Comparison of ENCODE assay signal across 8 cellular contexts in the genomic region with DNA sequence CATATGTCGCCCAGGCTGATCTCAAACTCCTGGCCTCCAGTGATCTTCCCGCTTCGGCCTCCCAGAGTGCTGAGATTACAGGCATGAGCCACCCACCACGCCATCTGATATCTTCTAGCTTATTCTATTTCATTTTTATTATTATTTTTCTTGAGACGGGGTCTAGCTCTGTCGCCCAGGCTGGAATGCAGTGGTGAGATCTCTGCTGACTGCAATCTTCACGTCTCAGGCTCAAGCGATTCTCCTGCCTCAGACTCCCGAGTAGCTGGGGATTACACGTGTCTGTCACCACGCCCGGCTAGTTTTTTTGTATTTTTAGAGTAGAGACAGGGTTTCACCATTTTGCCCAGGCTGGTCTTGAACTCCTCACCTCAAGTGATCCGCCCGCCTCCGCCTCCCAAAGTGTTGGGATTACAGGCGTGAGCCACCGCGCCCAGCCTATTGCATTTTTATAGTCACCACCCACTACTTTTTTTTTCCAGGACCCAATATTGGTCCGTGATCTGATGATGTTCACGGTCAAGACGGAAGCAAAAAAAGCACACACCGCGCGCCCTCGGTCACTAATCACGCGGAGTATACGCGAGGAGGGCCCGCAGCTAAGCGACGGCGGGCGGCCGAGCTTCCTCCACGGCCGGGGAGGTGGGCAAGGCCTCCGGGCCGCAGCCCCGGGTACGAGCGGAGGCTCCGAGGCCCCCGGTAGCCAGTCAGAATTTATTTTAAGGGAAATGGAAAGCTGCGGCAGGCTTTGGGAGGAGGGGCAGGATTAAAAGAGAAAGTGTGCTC. TPM values are rescaled to one million over a fixed set of nuclear protein-coding genes. Genes with fewer than 3 reads are reported as not detected.
A peak's percentile ranks its signal among the peaks of the same experiment; 100 is the strongest.
DNase-seq lines count a peak whose midpoint lies in the region; ATAC-seq and TF ChIP-seq lines count a peak whose summit lies in the region.

No MANE protein-coding gene starts in this region.

- peak overlapping the region; percentile 98 for H3K4me2 ChIP-seq in skeletal muscle satellite cell (ENCODE audit: low read length)

- BruUV-seq in Calu3 (replicated peaks; lab: Mats Ljungman, UMichigan): TSS peak; percentile 80

- peaks cover 16% of the 10 kb centered on the region for H3K4me1 Mint-ChIP-seq in Calu3 (ENCODE audit: low read depth, unreplicated experiment)
- H3K4me1 Mint-ChIP-seq in activated T-helper 1 cell treated with anti-CD3 and anti-CD28 coated beads, Interleukin-12 subunit alpha, Interleukin-12 subunit beta, Interleukin-2, Interleukin-4 antibody, amounts not matched to agents 30 ng/mL and 10 ng/mL and 1 ng/mL, durations not matched to agents 14 hours and 24 hours and 36 hours (ENCODE audit: low read depth): peaks cover 32% of the 10 kb centered on the region

- H3K36me3 Mint-ChIP-seq in Calu3 (ENCODE audit: insufficient read depth, unreplicated experiment): peaks cover 66% of the 10 kb centered on the region
- peaks cover 15% of the 10 kb centered on the region for H3K36me3 Mint-ChIP-seq in activated T-helper 1 cell treated with anti-CD3 and anti-CD28 coated beads, Interleukin-12 subunit alpha, Interleukin-12 subunit beta, Interleukin-2, Interleukin-4 antibody, amounts not matched to agents 30 ng/mL and 10 ng/mL and 1 ng/mL, durations not matched to agents 14 hours and 24 hours and 36 hours (ENCODE audit: low read depth)

- H3K27ac Mint-ChIP-seq in Calu3 (ENCODE audit: unreplicated experiment): peak overlapping the region; percentile 82
- H3K27ac Mint-ChIP-seq in activated T-helper 1 cell treated with anti-CD3 and anti-CD28 coated beads, Interleukin-12 subunit alpha, Interleukin-12 subunit beta, Interleukin-2, Interleukin-4 antibody, amounts not matched to agents 30 ng/mL and 10 ng/mL and 1 ng/mL, durations not matched to agents 14 hours and 24 hours and 36 hours: peak overlapping the region; percentile 94

- no peaks in the 10 kb centered on the region for H3K9me3 Mint-ChIP-seq in Calu3 (ENCODE audit: low read depth, unreplicated experiment)
- H3K9me3 Mint-ChIP-seq in activated T-helper 1 cell treated with anti-CD3 and anti-CD28 coated beads, Interleukin-12 subunit alpha, Interleukin-12 subunit beta, Interleukin-2, Interleukin-4 antibody, amounts not matched to agents 30 ng/mL and 10 ng/mL and 1 ng/mL, durations not matched to agents 14 hours and 24 hours and 36 hours: no peaks in the 10 kb centered on the region

- ATAC-seq in GM19467 (IDR thresholded peaks at IDR 0.05; ENCODE audit: unreplicated experiment) (peak; percentile 6), right cardiac atrium (peak; percentile 6 to 9)

- DNase-seq in Calu3 (no peak), HT-29 (ENCODE audit: low spot score) (peak; percentile 85), right cardiac atrium (peak in 1 of 3 donors; percentile 54), kidney tubule cell (ENCODE audit: low spot score) (no peak), middle frontal gyrus (ENCODE audit: extremely low spot score, low spot score) (no peak)
- DNase-seq in activated T-helper 1 cell treated with anti-CD3 and anti-CD28 coated beads, Interleukin-12 subunit alpha, Interleukin-12 subunit beta, Interleukin-2, Interleukin-4 antibody, amounts not matched to agents 30 ng/mL and 10 ng/mL and 1 ng/mL, durations not matched to agents 14 hours and 24 hours and 36 hours (ENCODE audit: low spot score): no peak

- peak overlapping the region; percentile 90 for H3K9ac ChIP-seq in skeletal muscle satellite cell (ENCODE audit: low read depth, low read length)

- CTCF ChIA-PET in Calu3 (lab: Charles Lee): interaction anchor here (0.6 to 1.5 kb wide), 6 partner anchors 8 to 110 kb away, joined by 3 to 8 read pairs (median 5); no protein-coding TSS in a partner anchor

- WGBS in right cardiac atrium: 15% methylated on average over 45 of the region's 45 CpGs

- H3K27me3 ChIP-seq in right cardiac atrium (ENCODE audit: control insufficient read depth, insufficient read depth) (no peaks in the 10 kb centered on the region), skeletal muscle satellite cell (ENCODE audit: control insufficient read depth, insufficient read depth, low read length) (peaks cover 31% of the 10 kb centered on the region)

- H3K4me1 ChIP-seq in right cardiac atrium (ENCODE audit: control insufficient read depth, insufficient read depth, low read length) (peaks cover 6% of the 10 kb centered on the region), skeletal muscle satellite cell (ENCODE audit: control insufficient read depth, insufficient read depth, low read length) (peaks cover 18% of the 10 kb centered on the region)

- no peak for TF ChIP-seq CTCF in Calu3 (IDR thresholded peaks at IDR 0.05; ENCODE audit: unreplicated experiment)

- H3K4me3 Mint-ChIP-seq in Calu3 (ENCODE audit: low read depth, unreplicated experiment): peak overlapping the region; percentile 81
- H3K4me3 Mint-ChIP-seq in activated T-helper 1 cell treated with anti-CD3 and anti-CD28 coated beads, Interleukin-12 subunit alpha, Interleukin-12 subunit beta, Interleukin-2, Interleukin-4 antibody, amounts not matched to agents 30 ng/mL and 10 ng/mL and 1 ng/mL, durations not matched to agents 14 hours and 24 hours and 36 hours: peak overlapping the region; percentile 90

- H3K4me3 ChIP-seq in right cardiac atrium (ENCODE audit: low read length) (peak overlapping the region; percentile 82), skeletal muscle satellite cell (ENCODE audit: low read length) (peak overlapping the region; percentile 98)

- peak overlapping the region; percentile 98 for H3K27ac ChIP-seq in right cardiac atrium (ENCODE audit: low read length)

- H3K9me3 ChIP-seq in right cardiac atrium (ENCODE audit: control insufficient read depth, low read length) (no peaks in the 10 kb centered on the region), skeletal muscle satellite cell (replicated peaks; ENCODE audit: low read length) (peaks cover 3% of the 10 kb centered on the region)

- intact Hi-C loops in Calu3 (cut with micrococcal nuclease; ENCODE audit: unreplicated experiment): loop anchor here (5.0 kb wide), 2 partner anchors 54 to 109 kb away; a partner anchor contains a TSS
- intact Hi-C loops in activated T-helper 1 cell treated with anti-CD3 and anti-CD28 coated beads, Interleukin-12 subunit alpha, Interleukin-12 subunit beta, Interleukin-2, Interleukin-4 antibody, amounts not matched to agents 30 ng/mL and 10 ng/mL and 1 ng/mL, durations not matched to agents 14 hours and 24 hours and 36 hours (cut with micrococcal nuclease): loop anchor here (1.0 to 5.0 kb wide), 3 partner anchors 55 to 286 kb away; a partner anchor contains a TSS
- intact Hi-C loops in right cardiac atrium (cut with DNase I): loop anchor here in 2 of 4 donors (5.0 to 10.0 kb wide), 2 partner anchors 54 to 56 kb away; a partner anchor contains a TSS

- H3K36me3 ChIP-seq in skeletal muscle satellite cell (ENCODE audit: insufficient read depth, low read length): peaks cover 17% of the 10 kb centered on the region

- H3K27me3 Mint-ChIP-seq in Calu3 (ENCODE audit: unreplicated experiment): peaks cover 46% of the 10 kb centered on the region
- H3K27me3 Mint-ChIP-seq in activated T-helper 1 cell treated with anti-CD3 and anti-CD28 coated beads, Interleukin-12 subunit alpha, Interleukin-12 subunit beta, Interleukin-2, Interleukin-4 antibody, amounts not matched to agents 30 ng/mL and 10 ng/mL and 1 ng/mL, durations not matched to agents 14 hours and 24 hours and 36 hours (ENCODE audit: insufficient read depth): no peaks in the 10 kb centered on the region

RNA-seq across cellular contexts. Expression of a gene that starts 1.1 kb away (rescaled TPM):
- total RNA-seq in Calu3 (2022): 76.9 and 78.0 TPM in 2 replicates
- total RNA-seq in HT-29 (2014; rRNA removed; shearing (Covaris generic)): 76.1 and 80.0 TPM in 2 replicates
- 39.6 and 43.2 TPM in 2 replicates for total RNA-seq in activated T-helper 1 cell treated with anti-CD3 and anti-CD28 coated beads, Interleukin-12 subunit alpha, Interleukin-12 subunit beta, Interleukin-2, Interleukin-4 antibody, amounts not matched to agents 30 ng/mL and 10 ng/mL and 1 ng/mL, durations not matched to agents 14 hours and 24 hours and 36 hours
- 10 to 100 TPM; 32.9 to 45.7 (median 40.9) TPM for total RNA-seq in right cardiac atrium
- polyA plus RNA-seq in right cardiac atrium: 27.6 TPM
- total RNA-seq in skeletal muscle satellite cell (2012; rRNA removed): 23.6 and 27.5 TPM in 2 replicates

RNA-seq across cellular contexts. Expression of a gene that starts 22.0 kb away (rescaled TPM):
- total RNA-seq in Calu3 (2022): 514 and 518 TPM in 2 replicates
- 822 and 933 TPM in 2 replicates for total RNA-seq in HT-29 (2014; rRNA removed; shearing (Covaris generic))
- 444 and 450 TPM in 2 replicates for total RNA-seq in activated T-helper 1 cell treated with anti-CD3 and anti-CD28 coated beads, Interleukin-12 subunit alpha, Interleukin-12 subunit beta, Interleukin-2, Interleukin-4 antibody, amounts not matched to agents 30 ng/mL and 10 ng/mL and 1 ng/mL, durations not matched to agents 14 hours and 24 hours and 36 hours
- 100 to 1,000 TPM; 178 to 215 (median 206) TPM for total RNA-seq in right cardiac atrium
- polyA plus RNA-seq in right cardiac atrium: 244 TPM
- total RNA-seq in skeletal muscle satellite cell (2012; rRNA removed): 491 and 513 TPM in 2 replicates

RNA-seq across cellular contexts. Expression of a gene that starts 22.4 kb away (rescaled TPM):
- total RNA-seq in Calu3 (2022): 47.4 and 53.7 TPM in 2 replicates
- total RNA-seq in HT-29 (2014; rRNA removed; shearing (Covaris generic)): 57.1 and 65.8 TPM in 2 replicates
- total RNA-seq in activated T-helper 1 cell treated with anti-CD3 and anti-CD28 coated beads, Interleukin-12 subunit alpha, Interleukin-12 subunit beta, Interleukin-2, Interleukin-4 antibody, amounts not matched to agents 30 ng/mL and 10 ng/mL and 1 ng/mL, durations not matched to agents 14 hours and 24 hours and 36 hours: 24.3 and 29.4 TPM in 2 replicates
- 1 to 10 TPM; 7.8 to 8.8 (median 8.1) TPM for total RNA-seq in right cardiac atrium
- polyA plus RNA-seq in right cardiac atrium: 6.2 TPM
- 9.2 and 12.9 TPM in 2 replicates for total RNA-seq in skeletal muscle satellite cell (2012; rRNA removed)

RNA-seq across cellular contexts. Expression of a gene that starts 55.5 kb away (rescaled TPM):
- total RNA-seq in Calu3 (2022): 64.3 and 65.2 TPM in 2 replicates
- total RNA-seq in HT-29 (2014; rRNA removed; shearing (Covaris generic)): 12.2 and 14.1 TPM in 2 replicates
- 26.3 and 28.3 TPM in 2 replicates for total RNA-seq in activated T-helper 1 cell treated with anti-CD3 and anti-CD28 coated beads, Interleukin-12 subunit alpha, Interleukin-12 subunit beta, Interleukin-2, Interleukin-4 antibody, amounts not matched to agents 30 ng/mL and 10 ng/mL and 1 ng/mL, durations not matched to agents 14 hours and 24 hours and 36 hours
- total RNA-seq in right cardiac atrium: 10 to 100 TPM in 1 of 4 donors, 1 to 10 TPM in 3; 7.0 to 13.6 (median 8.6) TPM
- polyA plus RNA-seq in right cardiac atrium: 3.8 TPM
- total RNA-seq in skeletal muscle satellite cell (2012; rRNA removed): 3.7 and 6.8 TPM in 2 replicates
